ENCODE assay signal across 8 cellular contexts in genomic region chr13:19864339-19865309, GRCh38. TPM values are rescaled to one million over a fixed set of nuclear protein-coding genes. Genes with fewer than 3 reads are reported as not detected.
A peak's percentile ranks its signal among the peaks of the same experiment; 100 is the strongest.
DNase-seq lines count a peak whose midpoint lies in the region; ATAC-seq and TF ChIP-seq lines count a peak whose summit lies in the region.

No MANE protein-coding gene starts in this region.

- H3K4me1 ChIP-seq in mucosa of descending colon (ENCODE audit: low read depth) = peaks cover 18% of the 10 kb centered on the region

- ATAC-seq in HG03432 (IDR thresholded peaks at IDR 0.05; ENCODE audit: unreplicated experiment) = peak; percentile 20
- peak; percentile 43 for ATAC-seq in mucosa of descending colon

- no peaks in the 10 kb centered on the region for H3K36me3 ChIP-seq in mucosa of descending colon (ENCODE audit: low read depth)

- H3K27ac ChIP-seq in epithelial cell of prostate = peak overlapping the region; percentile 99

- peak; percentile 48 for TF ChIP-seq POLR2A in GM19193 (IDR thresholded peaks at IDR 0.05; ENCODE audit: extremely low read depth, insufficient read depth, insufficient read length)

- DNase-seq in C1 segment of cervical spinal cord (lab: John Stamatoyannopoulos, UW) = peak; percentile 29 to 90 (median 75)
- peak; percentile 54 for DNase-seq in NCI-H82 treated with DMSO at 0.1 percent for 48 hours (lab: John Stamatoyannopoulos, UW; ENCODE audit: unreplicated experiment)
- DNase-seq in activated CD8-positive, alpha-beta memory T cell treated with anti-CD3 and anti-CD28 coated beads, Interleukin-2, amount 50 U/mL, for 48 hours = peak; percentile 88
- DNase-seq in epithelial cell of prostate (ENCODE audit: low read depth, low spot score) = no peak
- DNase-seq in mucosa of descending colon = peak in 2 of 3 donors; percentile 80 to 87
- peak; percentile 38 to 51 for DNase-seq in stimulated activated CD8-positive, alpha-beta memory T cell treated with anti-CD3 and anti-CD28 coated beads, Interleukin-4, amount 100 ng/mL, for 1 hour (ENCODE audit: low read depth in 2 of 2, low spot score in 1 of 2)

- H3K4me3 ChIP-seq in mucosa of descending colon = peak overlapping the region; percentile 81

- no peaks in the 10 kb centered on the region for H3K9me3 ChIP-seq in mucosa of descending colon

- peak; percentile 75 for TF ChIP-seq CTCF in mucosa of descending colon (IDR thresholded peaks at IDR 0.05)

- intact Hi-C loops in mucosa of descending colon (cut with DNase I, micrococcal nuclease) = no loop called here

RNA-seq across cellular contexts. Expression of gene ZMYM5, which starts 1.2 kb away (rescaled TPM):
- 10 to 100 TPM in 1 of 3 donors, 1 to 10 TPM in 2; 7.4 to 13.9 (median 9.2) TPM for total RNA-seq in mucosa of descending colon
